8 cellular contexts compared by ENCODE assay signal in the genomic region with DNA sequence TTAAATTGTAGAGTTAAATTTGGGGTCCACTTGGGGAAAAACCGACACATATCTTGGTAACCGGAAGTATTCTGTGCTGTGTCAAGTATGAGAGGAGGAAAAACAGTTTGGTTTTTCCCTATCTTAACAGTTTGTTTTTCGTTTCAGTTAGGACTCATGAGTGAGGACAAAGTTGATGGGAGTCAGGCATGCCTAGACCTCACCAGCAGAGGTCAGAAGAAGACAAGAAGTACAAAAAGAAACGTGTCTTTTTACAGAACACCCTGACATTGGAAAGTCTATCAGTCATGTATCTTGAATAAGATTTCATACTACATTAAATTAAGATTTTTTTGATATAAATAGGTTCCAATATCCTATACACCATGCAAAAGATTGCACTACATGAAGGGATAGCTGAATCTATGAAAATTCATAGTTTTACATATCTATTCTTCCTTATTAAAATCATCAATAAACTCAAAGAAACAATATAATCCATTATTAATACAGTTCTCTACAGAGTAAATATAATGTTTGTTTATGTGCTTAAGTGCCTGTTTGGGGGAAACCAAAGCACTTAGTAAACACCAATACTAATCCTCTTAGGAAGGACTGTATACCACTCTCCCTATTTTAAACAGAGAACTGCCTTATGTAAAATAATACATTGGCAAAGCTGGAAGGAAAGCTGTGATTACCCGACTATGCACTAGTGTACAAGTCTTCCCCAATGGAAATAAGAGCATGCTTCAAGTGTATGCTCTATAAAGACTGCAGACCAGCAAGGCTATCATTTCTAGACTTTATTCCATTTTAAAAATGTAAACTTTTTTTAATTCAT.
A peak's percentile ranks its signal among the peaks of the same experiment; 100 is the strongest.
DNase-seq lines count a peak whose midpoint lies in the region; ATAC-seq, FAIRE-seq and TF ChIP-seq lines count a peak whose summit lies in the region.

No MANE protein-coding gene starts in this region.

- peaks cover 34 to 42% of the 10 kb centered on the region in 2 donors for H3K4me1 Mint-ChIP-seq in stimulated activated naive B cell treated with anti-CD40 and anti-IgM and Interleukin-4, amounts not matched to agents 10 μg/mL and 1 μg/mL and 100 μg/mL, for 72 hours

- H3K27me3 Mint-ChIP-seq in stimulated activated naive B cell treated with anti-CD40 and anti-IgM and Interleukin-4, amounts not matched to agents 10 μg/mL and 1 μg/mL and 100 μg/mL, for 72 hours = no peaks in the 10 kb centered on the region

- TF ChIP-seq CTCF in bronchial epithelial cell (IDR thresholded peaks at IDR 0.05; ENCODE audit: insufficient read depth, low read length, severe bottlenecking) = peak; percentile 74

- DNase-seq in NCI-H2227 (lab: John Stamatoyannopoulos, UW; ENCODE audit: unreplicated experiment) = peak; percentile 28
- DNase-seq in NCI-H2227 treated with DMSO at 0.1 percent for 48 hours (lab: John Stamatoyannopoulos, UW) = no peak
- DNase-seq in Jurkat, Clone E6-1 (ENCODE audit: low read depth, low spot score) = peak; percentile 55
- peak; percentile 66 for DNase-seq in bronchial epithelial cell (ENCODE audit: low read depth)
- peak; percentile 79 for DNase-seq in left kidney (ENCODE audit: low read depth, low spot score)
- DNase-seq in stimulated activated naive B cell treated with anti-CD40 and anti-IgM and Interleukin-4, amounts not matched to agents 10 μg/mL and 1 μg/mL and 100 μg/mL, for 72 hours = no peak

- no peaks in the 10 kb centered on the region for H3K9me3 Mint-ChIP-seq in stimulated activated naive B cell treated with anti-CD40 and anti-IgM and Interleukin-4, amounts not matched to agents 10 μg/mL and 1 μg/mL and 100 μg/mL, for 72 hours

- ATAC-seq in GM21529 (IDR thresholded peaks at IDR 0.05; ENCODE audit: unreplicated experiment) (peak; percentile 64), SK-N-SH treated with all-trans-retinoic acid at 6 μM for 48 hours (peak; percentile 93)
- peak; percentile 80 to 83 for ATAC-seq in stimulated activated naive B cell treated with anti-CD40 and anti-IgM and Interleukin-4, amounts not matched to agents 10 μg/mL and 1 μg/mL and 100 μg/mL, for 72 hours (replicated peaks)

- H3K27me3 ChIP-seq in bronchial epithelial cell (ENCODE audit: control insufficient read depth, insufficient read depth, low read length) = no peaks in the 10 kb centered on the region

- peak overlapping the region; percentile 56 for H3K27ac Mint-ChIP-seq in stimulated activated naive B cell treated with anti-CD40 and anti-IgM and Interleukin-4, amounts not matched to agents 10 μg/mL and 1 μg/mL and 100 μg/mL, for 72 hours

- H3K4me3 Mint-ChIP-seq in stimulated activated naive B cell treated with anti-CD40 and anti-IgM and Interleukin-4, amounts not matched to agents 10 μg/mL and 1 μg/mL and 100 μg/mL, for 72 hours = no peak overlapping the region

- H3K36me3 ChIP-seq in bronchial epithelial cell (ENCODE audit: control insufficient read depth, insufficient read depth, low read length) = no peaks in the 10 kb centered on the region

- no peak for FAIRE-seq in bronchial epithelial cell (lab: Jason Lieb, UNC)

- no peak overlapping the region for H3K4me3 ChIP-seq in Jurkat, Clone E6-1 (ENCODE audit: low read length)
- no peak overlapping the region for H3K4me3 ChIP-seq in bronchial epithelial cell (ENCODE audit: low read depth, low read length)

- H3K36me3 Mint-ChIP-seq in stimulated activated naive B cell treated with anti-CD40 and anti-IgM and Interleukin-4, amounts not matched to agents 10 μg/mL and 1 μg/mL and 100 μg/mL, for 72 hours = peaks cover 9 to 15% of the 10 kb centered on the region in 2 donors

TF ChIP-seq in SK-N-SH treated with all-trans-retinoic acid at 6 μM for 48 hours, 23 proteins besides CTCF, POLR2A, EP300 and RAD21:
- no peak for TF ChIP-seq OSR1 (CRISPR knock-in tag; IDR thresholded peaks at IDR 0.05)

Comparison
In these comparisons a context has a peak if more than half of its experiments do, and no peak if none do; other contexts are left out.
1. DNase-seq: peak in NCI-H2227 (single experiment), Jurkat, Clone E6-1 (single experiment), bronchial epithelial cell (single experiment) and left kidney (single experiment); none in NCI-H2227 treated with DMSO at 0.1 percent for 48 hours (single experiment) and stimulated activated naive B cell treated with anti-CD40 and anti-IgM and Interleukin-4, amounts not matched to agents 10 μg/mL and 1 μg/mL and 100 μg/mL, for 72 hours (single experiment).
2. Peak in every context shown above with its lines, with median percentiles within 50 percentile points of each other: ATAC-seq.